Comparison of ENCODE assay signal across 1 cellular context in genomic region chr11:86955674-86956522, GRCh38.
TF ChIP-seq lines count a peak whose summit lies in the region.

No MANE protein-coding gene starts in this region.

TF ChIP-seq in HepG2, 621 proteins besides CTCF, POLR2A, EP300 and RAD21 (continued from another document and continues in another):
- TF ChIP-seq PTBP1 (IDR thresholded peaks at IDR 0.05; ENCODE audit: low read depth, low read length, poor library complexity, severe bottlenecking), result no peak
- TF ChIP-seq HMGXB3 (CRISPR knock-in tag; IDR thresholded peaks at IDR 0.05; ENCODE audit: borderline replicate concordance), result 0 out of 2 replicates have a peak, but pooled peaks have one; percentile 67
- peak; percentile 58; the same call in 1 of the 2 replicates for TF ChIP-seq ARID4A (CRISPR knock-in tag; IDR thresholded peaks at IDR 0.05; ENCODE audit: borderline replicate concordance)
- TF ChIP-seq HOXA3 (CRISPR knock-in tag; IDR thresholded peaks at IDR 0.05), result peak; percentile 42
- TF ChIP-seq ATF1 (CRISPR knock-in tag; IDR thresholded peaks at IDR 0.05), result no peak
- TF ChIP-seq HHEX (CRISPR knock-in tag; IDR thresholded peaks at IDR 0.05), result no peak
- TF ChIP-seq CBFB (CRISPR knock-in tag; IDR thresholded peaks at IDR 0.05), result 0 out of 2 replicates have a peak, but pooled peaks have one; percentile 30
- TF ChIP-seq TGIF2 (CRISPR knock-in tag; IDR thresholded peaks at IDR 0.05), result no peak
- TF ChIP-seq ZHX2 (IDR thresholded peaks at IDR 0.05; ENCODE audit: low read depth), result no peak
- no peak for TF ChIP-seq ZHX2 (CRISPR knock-in tag; IDR thresholded peaks at IDR 0.05; ENCODE audit: borderline replicate concordance)
- TF ChIP-seq ZNF770 (CRISPR knock-in tag; IDR thresholded peaks at IDR 0.05), result peak; percentile 25; the same call in 1 of the 2 replicates
- no peak for TF ChIP-seq STAT6 (CRISPR knock-in tag; IDR thresholded peaks at IDR 0.05; ENCODE audit: borderline replicate concordance)
- TF ChIP-seq ZNF740 (CRISPR knock-in tag; IDR thresholded peaks at IDR 0.05), result no peak
- TF ChIP-seq ZBTB14 (CRISPR knock-in tag; IDR thresholded peaks at IDR 0.05), result no peak
- TF ChIP-seq SMAD1 (CRISPR knock-in tag; IDR thresholded peaks at IDR 0.05; ENCODE audit: borderline replicate concordance, low read depth), result no peak
- peak; percentile 55; the same call in 1 of the 2 replicates for TF ChIP-seq ZNF275 (CRISPR knock-in tag; IDR thresholded peaks at IDR 0.05; ENCODE audit: borderline replicate concordance)
- TF ChIP-seq SRSF4 (IDR thresholded peaks at IDR 0.05; ENCODE audit: low read depth, low read length, poor library complexity, severe bottlenecking), result no peak
- TF ChIP-seq REST (IDR thresholded peaks at IDR 0.05; ENCODE audit: borderline replicate concordance in 1 of 2, low read depth in 1 of 2, low read length in 2 of 2), result no peak
- no peak for TF ChIP-seq ZEB1 (IDR thresholded peaks at IDR 0.05; ENCODE audit: insufficient replicate concordance, low read depth)
- TF ChIP-seq ZBTB38 (CRISPR knock-in tag; IDR thresholded peaks at IDR 0.05), result no peak; the same call in 1 of the 2 replicates
- TF ChIP-seq TBX2 (CRISPR knock-in tag; IDR thresholded peaks at IDR 0.05; ENCODE audit: borderline replicate concordance), result no peak; the same call in 1 of the 2 replicates
- peak; percentile 60; the same call in 1 of the 2 replicates for TF ChIP-seq ZNF788 (CRISPR knock-in tag; IDR thresholded peaks at IDR 0.05; ENCODE audit: borderline replicate concordance)
- TF ChIP-seq ZNF749 (CRISPR knock-in tag; IDR thresholded peaks at IDR 0.05; ENCODE audit: borderline replicate concordance), result peak; percentile 83; the same call in 1 of the 2 replicates
